In the genomic region with DNA sequence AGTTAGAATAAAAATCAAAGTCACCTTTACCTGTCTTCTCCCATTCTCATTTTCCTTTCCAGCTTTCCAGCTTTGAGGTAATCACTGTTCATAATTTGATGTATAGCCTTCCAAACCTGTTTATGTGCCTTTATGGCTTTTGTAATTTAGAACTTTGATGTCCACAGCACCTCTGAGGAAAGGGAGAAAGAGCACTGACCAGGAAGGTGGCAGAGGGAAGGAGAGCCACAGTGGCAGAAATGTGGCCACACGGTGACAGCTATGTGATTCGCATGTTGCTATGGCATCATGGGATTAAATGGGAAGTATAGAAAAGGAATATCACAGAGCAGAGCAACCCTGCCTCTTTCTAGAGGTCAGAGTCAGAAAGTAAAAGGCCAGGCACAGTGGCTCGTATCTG, we compare ENCODE assay signal across 16 cellular contexts.
"Had no signal": no experiment of that assay in that cellular context is flagged by ENCODE, and none has a peak within 500 bp of the region (broad histone marks: within the 10 kb centered on the region; RNA-seq: fewer than 3 reads in every experiment).

No MANE protein-coding gene starts in this region.

- H3K27me3 ChIP-seq: cardiac muscle cell, colonic mucosa, tibial nerve had no signal

- H3K4me1 ChIP-seq: colonic mucosa had no signal

- H3K9me3 Mint-ChIP-seq: natural killer cell treated with Interleukin-12 subunit alpha and Interleukin-12 subunit beta and Interleukin-15 and Interleukin-18, amount 100 ng/mL, for 72 hours; stimulated activated memory B cell treated with anti-CD40 and anti-IgM and Interleukin-4, amounts not matched to agents 10 μg/mL and 1 μg/mL and 100 μg/mL, for 72 hours had no signal

- H3K4me3 Mint-ChIP-seq: natural killer cell treated with Interleukin-12 subunit alpha and Interleukin-12 subunit beta and Interleukin-15 and Interleukin-18, amount 100 ng/mL, for 72 hours; stimulated activated memory B cell treated with anti-CD40 and anti-IgM and Interleukin-4, amounts not matched to agents 10 μg/mL and 1 μg/mL and 100 μg/mL, for 72 hours had no signal

- H3K4me3 ChIP-seq: cardiac muscle cell, colonic mucosa, lung, mucosa of descending colon, tibial nerve had no signal

- H3K4me1 Mint-ChIP-seq: stimulated activated memory B cell treated with anti-CD40 and anti-IgM and Interleukin-4, amounts not matched to agents 10 μg/mL and 1 μg/mL and 100 μg/mL, for 72 hours had no signal

- H3K36me3 ChIP-seq: colonic mucosa had no signal

- H3K27ac Mint-ChIP-seq: progenitor cell of endocrine pancreas; stimulated activated memory B cell treated with anti-CD40 and anti-IgM and Interleukin-4, amounts not matched to agents 10 μg/mL and 1 μg/mL and 100 μg/mL, for 72 hours had no signal

- H3K9me3 ChIP-seq: colonic mucosa, mucosa of descending colon, tibial nerve had no signal

- ATAC-seq: activated CD4-positive, CD25-positive, alpha-beta regulatory T cell treated with anti-CD3 and anti-CD28 coated beads, Interleukin-2, amount 50 U/mL, for 24 hours; left colon; mucosa of descending colon; natural killer cell treated with Interleukin-12 subunit alpha and Interleukin-12 subunit beta and Interleukin-15 and Interleukin-18, amount 100 ng/mL, for 72 hours; right cardiac atrium; stimulated activated memory B cell treated with anti-CD40 and anti-IgM and Interleukin-4, amounts not matched to agents 10 μg/mL and 1 μg/mL and 100 μg/mL, for 72 hours had no signal

- H3K27me3 Mint-ChIP-seq: natural killer cell treated with Interleukin-12 subunit alpha and Interleukin-12 subunit beta and Interleukin-15 and Interleukin-18, amount 100 ng/mL, for 72 hours; progenitor cell of endocrine pancreas; stimulated activated memory B cell treated with anti-CD40 and anti-IgM and Interleukin-4, amounts not matched to agents 10 μg/mL and 1 μg/mL and 100 μg/mL, for 72 hours had no signal

- DNase-seq: activated CD4-positive, alpha-beta T cell treated with anti-CD3 and anti-CD28 coated beads, Interleukin-2, amount 50 U/mL, for 48 hours; activated CD8-positive, alpha-beta memory T cell treated with anti-CD3 and anti-CD28 coated beads, Interleukin-2, amount 50 U/mL, for 48 hours; colonic mucosa; foreskin melanocyte; head of caudate nucleus; left colon; mucosa of descending colon; nucleus accumbens; right cardiac atrium had no signal
